Comparison of ENCODE assay signal across 14 cellular contexts in genomic region chr3:152656207-152657001, GRCh38.
DNase-seq lines count a peak whose midpoint lies in the region; ATAC-seq and TF ChIP-seq lines count a peak whose summit lies in the region.
"Had no signal": no experiment of that assay in that cellular context is flagged by ENCODE, and none has a peak within 500 bp of the region (broad histone marks: within the 10 kb centered on the region; RNA-seq: fewer than 3 reads in every experiment).

No MANE protein-coding gene starts in this region.

- peak; percentile 13 for DNase-seq in DMS 273 (lab: John Stamatoyannopoulos, UW; ENCODE audit: unreplicated experiment)
- no peak for DNase-seq in DMS 273 treated with DMSO at 0.1 percent for 48 hours (lab: John Stamatoyannopoulos, UW)
- peak; percentile 11 for DNase-seq in WTC11 (ENCODE audit: low spot score)
- no peak for DNase-seq in activated CD4-positive, alpha-beta T cell treated with anti-CD3 and anti-CD28 coated beads, Interleukin-2, amount 50 U/mL, for 1 hour
- DNase-seq: effector memory CD4-positive, alpha-beta T cell; KG1; NCI-H774 had no signal

- no peaks in the 10 kb centered on the region for H3K27me3 ChIP-seq in iPS-15b (ENCODE audit: control insufficient read depth, insufficient read depth, low read length)

- POLR2A ChIA-PET in WTC11 (lab: Charles Lee) = interaction anchor here (1.1 kb wide), 1 partner anchor 178 kb away, joined by 5 read pairs; the partner anchor contains the start of gene P2RY1

- no peaks in the 10 kb centered on the region for H3K9me3 ChIP-seq in iPS-15b (ENCODE audit: control insufficient read depth, insufficient read depth, low read length)

- peaks cover 7% of the 10 kb centered on the region for H3K36me3 Mint-ChIP-seq in WTC11

- ATAC-seq in WTC11 (peak; percentile 35), GM18519 (IDR thresholded peaks at IDR 0.05; ENCODE audit: low FRiP score, unreplicated experiment) (no peak), GM18868 (IDR thresholded peaks at IDR 0.05; ENCODE audit: unreplicated experiment) (no peak)
- ATAC-seq: left lobe of liver had no signal

- CTCF ChIA-PET in WTC11 (lab: Charles Lee) = interaction anchor here (0.6 to 1.0 kb wide), 2 partner anchors 9 to 23 kb away, joined by 3 read pairs; no protein-coding TSS in a partner anchor

- H3K27ac ChIP-seq in temporal lobe (ENCODE audit: low read depth, low read length) = peak overlapping the region; percentile 56
- H3K27ac ChIP-seq: 22Rv1 had no signal

- H3K36me3 ChIP-seq in iPS-15b (ENCODE audit: control insufficient read depth, insufficient read depth, low read length) = no peaks in the 10 kb centered on the region

- H3K27ac Mint-ChIP-seq in WTC11 = peak overlapping the region; percentile 99
- H3K27ac Mint-ChIP-seq: activated T-helper 2 cell treated with anti-CD3 and anti-CD28 coated beads, Interferon-gamma antibody, Interleukin-2, Interleukin-4, amounts not matched to agents 10 μg/mL and 5 μg/mL and 100 μg/mL, durations not matched to agents 14 hours and 24 hours and 36 hours had no signal

- peaks cover 7% of the 10 kb centered on the region for H3K9me3 Mint-ChIP-seq in WTC11

- H3K4me1 ChIP-seq in iPS-15b (ENCODE audit: control insufficient read depth, insufficient read depth, low read length) = peaks cover 26% of the 10 kb centered on the region

- H3K4me1 Mint-ChIP-seq in WTC11 = peaks cover 67% of the 10 kb centered on the region

- H3K4me3 ChIP-seq in iPS-15b (ENCODE audit: low read depth, low read length) = no peak overlapping the region

- peak overlapping the region; percentile 3 for H3K9ac ChIP-seq in iPS-15b (ENCODE audit: low read depth, low read length)

- peak overlapping the region; percentile 41 for H3K4me3 Mint-ChIP-seq in WTC11

- H3K27me3 Mint-ChIP-seq in WTC11 (ENCODE audit: low read depth) = no peaks in the 10 kb centered on the region

- no peak for TF ChIP-seq CTCF in WTC11 (IDR thresholded peaks at IDR 0.05)

TF ChIP-seq in WTC11, 78 proteins besides CTCF, POLR2A, EP300 and RAD21:
- TF ChIP-seq ELF4 (CRISPR knock-in tag; IDR thresholded peaks at IDR 0.05; ENCODE audit: low read depth) (no peak), SMAD4 (CRISPR knock-in tag; IDR thresholded peaks at IDR 0.05) (no peak), CDX4 (CRISPR knock-in tag; IDR thresholded peaks at IDR 0.05; ENCODE audit: borderline replicate concordance) (0 out of 2 replicates have a peak, but pooled peaks have one; percentile 47), FOXP1 (CRISPR knock-in tag; IDR thresholded peaks at IDR 0.05; ENCODE audit: borderline replicate concordance) (no peak)
TF ChIP-seq in WTC11: peak in this region for 1.

Comparison
In these comparisons a context has a peak if more than half of its experiments do, and no peak if none do; other contexts are left out.
1. DNase-seq: peak in DMS 273 (single experiment) and WTC11 (single experiment); none in DMS 273 treated with DMSO at 0.1 percent for 48 hours (single experiment) and activated CD4-positive, alpha-beta T cell treated with anti-CD3 and anti-CD28 coated beads, Interleukin-2, amount 50 U/mL, for 1 hour (single experiment).